In the genomic region with DNA sequence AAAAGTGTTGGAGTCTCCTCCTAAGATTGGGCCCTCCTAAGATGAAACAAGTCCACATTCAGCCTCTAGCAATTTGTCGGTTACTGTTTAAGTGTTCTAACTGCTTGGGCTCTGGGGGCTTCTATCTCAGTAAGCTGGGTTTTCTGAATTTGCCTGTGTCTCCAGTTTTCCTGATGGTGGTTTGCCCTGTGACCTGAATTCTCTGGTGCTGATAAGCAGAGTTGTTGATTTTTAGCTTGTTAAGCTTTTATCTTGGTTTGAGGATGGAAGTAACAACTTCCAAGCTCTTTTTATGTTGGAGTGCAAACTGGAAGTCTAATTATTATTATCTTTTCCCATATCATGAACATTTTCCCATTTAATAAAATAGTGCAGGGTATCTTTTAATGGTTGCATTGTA, we compare ENCODE assay signal across 2 cellular contexts.
TF ChIP-seq lines count a peak whose summit lies in the region.

No MANE protein-coding gene starts in this region.

TF ChIP-seq in H1, 55 proteins besides CTCF, POLR2A, EP300 and RAD21:
- TF ChIP-seq KDM5A (IDR thresholded peaks at IDR 0.05; ENCODE audit: low read length): no peak
- TF ChIP-seq, protein P1, sequence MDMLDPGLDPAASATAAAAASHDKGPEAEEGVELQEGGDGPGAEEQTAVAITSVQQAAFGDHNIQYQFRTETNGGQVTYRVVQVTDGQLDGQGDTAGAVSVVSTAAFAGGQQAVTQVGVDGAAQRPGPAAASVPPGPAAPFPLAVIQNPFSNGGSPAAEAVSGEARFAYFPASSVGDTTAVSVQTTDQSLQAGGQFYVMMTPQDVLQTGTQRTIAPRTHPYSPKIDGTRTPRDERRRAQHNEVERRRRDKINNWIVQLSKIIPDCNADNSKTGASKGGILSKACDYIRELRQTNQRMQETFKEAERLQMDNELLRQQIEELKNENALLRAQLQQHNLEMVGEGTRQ (IDR thresholded peaks at IDR 0.05; ENCODE audit: low read length): no peak
- no peak for TF ChIP-seq CREB1 (IDR thresholded peaks at IDR 0.05)
- TF ChIP-seq RNF2 (IDR thresholded peaks at IDR 0.05; ENCODE audit: borderline replicate concordance, low read depth, low read length, missing control alignments, poor library complexity, severe bottlenecking): no peak
- no peak for TF ChIP-seq KDM1A (IDR thresholded peaks at IDR 0.05; ENCODE audit: borderline replicate concordance, low read length)
- no peak for TF ChIP-seq EGR1 (IDR thresholded peaks at IDR 0.05; ENCODE audit: borderline replicate concordance, low read depth, low read length)
- no peak for TF ChIP-seq CEBPB (IDR thresholded peaks at IDR 0.05; ENCODE audit: low read depth, low read length)
- TF ChIP-seq GTF2F1 (IDR thresholded peaks at IDR 0.05; ENCODE audit: borderline replicate concordance, low read depth, low read length): no peak
- TF ChIP-seq TAF7 (optimal IDR thresholded peaks at IDR 0.05; ENCODE audit: borderline replicate concordance, low read depth, low read length): no peak
- TF ChIP-seq BRCA1 (IDR thresholded peaks at IDR 0.05; ENCODE audit: low read depth, low read length): no peak
- TF ChIP-seq, protein P2, sequence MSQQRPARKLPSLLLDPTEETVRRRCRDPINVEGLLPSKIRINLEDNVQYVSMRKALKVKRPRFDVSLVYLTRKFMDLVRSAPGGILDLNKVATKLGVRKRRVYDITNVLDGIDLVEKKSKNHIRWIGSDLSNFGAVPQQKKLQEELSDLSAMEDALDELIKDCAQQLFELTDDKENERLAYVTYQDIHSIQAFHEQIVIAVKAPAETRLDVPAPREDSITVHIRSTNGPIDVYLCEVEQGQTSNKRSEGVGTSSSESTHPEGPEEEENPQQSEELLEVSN (IDR thresholded peaks at IDR 0.05): no peak
- TF ChIP-seq EZH2 (IDR thresholded peaks at IDR 0.05; ENCODE audit: low read depth, low read length, severe bottlenecking): no peak
- TF ChIP-seq HDAC2 (IDR thresholded peaks at IDR 0.05; ENCODE audit: borderline replicate concordance in 1 of 2, low read depth in 2 of 2, low read length in 2 of 2): no peak

TF ChIP-seq in HepG2, 621 proteins besides CTCF, POLR2A, EP300 and RAD21:
- no peak for TF ChIP-seq ZNF83 (CRISPR knock-in tag; IDR thresholded peaks at IDR 0.05; ENCODE audit: borderline replicate concordance)
- no peak for TF ChIP-seq CAMTA2 (CRISPR knock-in tag; IDR thresholded peaks at IDR 0.05; ENCODE audit: borderline replicate concordance)
- no peak for TF ChIP-seq MLLT10 (CRISPR knock-in tag; IDR thresholded peaks at IDR 0.05)
- no peak for TF ChIP-seq ETV5 (CRISPR knock-in tag; IDR thresholded peaks at IDR 0.05; ENCODE audit: borderline replicate concordance)
- TF ChIP-seq IKZF5 (CRISPR knock-in tag; IDR thresholded peaks at IDR 0.05): no peak
- TF ChIP-seq TCF7L2 (IDR thresholded peaks at IDR 0.05; ENCODE audit: low read depth, low read length): no peak
- peak; percentile 92 for TF ChIP-seq PPARG (CRISPR knock-in tag; conservative IDR thresholded peaks at IDR 0.05)
- TF ChIP-seq, protein P3, sequence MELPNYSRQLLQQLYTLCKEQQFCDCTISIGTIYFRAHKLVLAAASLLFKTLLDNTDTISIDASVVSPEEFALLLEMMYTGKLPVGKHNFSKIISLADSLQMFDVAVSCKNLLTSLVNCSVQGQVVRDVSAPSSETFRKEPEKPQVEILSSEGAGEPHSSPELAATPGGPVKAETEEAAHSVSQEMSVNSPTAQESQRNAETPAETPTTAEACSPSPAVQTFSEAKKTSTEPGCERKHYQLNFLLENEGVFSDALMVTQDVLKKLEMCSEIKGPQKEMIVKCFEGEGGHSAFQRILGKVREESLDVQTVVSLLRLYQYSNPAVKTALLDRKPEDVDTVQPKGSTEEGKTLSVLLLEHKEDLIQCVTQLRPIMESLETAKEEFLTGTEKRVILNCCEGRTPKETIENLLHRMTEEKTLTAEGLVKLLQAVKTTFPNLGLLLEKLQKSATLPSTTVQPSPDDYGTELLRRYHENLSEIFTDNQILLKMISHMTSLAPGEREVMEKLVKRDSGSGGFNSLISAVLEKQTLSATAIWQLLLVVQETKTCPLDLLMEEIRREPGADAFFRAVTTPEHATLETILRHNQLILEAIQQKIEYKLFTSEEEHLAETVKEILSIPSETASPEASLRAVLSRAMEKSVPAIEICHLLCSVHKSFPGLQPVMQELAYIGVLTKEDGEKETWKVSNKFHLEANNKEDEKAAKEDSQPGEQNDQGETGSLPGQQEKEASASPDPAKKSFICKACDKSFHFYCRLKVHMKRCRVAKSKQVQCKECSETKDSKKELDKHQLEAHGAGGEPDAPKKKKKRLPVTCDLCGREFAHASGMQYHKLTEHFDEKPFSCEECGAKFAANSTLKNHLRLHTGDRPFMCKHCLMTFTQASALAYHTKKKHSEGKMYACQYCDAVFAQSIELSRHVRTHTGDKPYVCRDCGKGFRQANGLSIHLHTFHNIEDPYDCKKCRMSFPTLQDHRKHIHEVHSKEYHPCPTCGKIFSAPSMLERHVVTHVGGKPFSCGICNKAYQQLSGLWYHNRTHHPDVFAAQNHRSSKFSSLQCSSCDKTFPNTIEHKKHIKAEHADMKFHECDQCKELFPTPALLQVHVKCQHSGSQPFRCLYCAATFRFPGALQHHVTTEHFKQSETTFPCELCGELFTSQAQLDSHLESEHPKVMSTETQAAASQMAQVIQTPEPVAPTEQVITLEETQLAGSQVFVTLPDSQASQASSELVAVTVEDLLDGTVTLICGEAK (IDR thresholded peaks at IDR 0.05): no peak
- TF ChIP-seq, protein P3 (CRISPR knock-in tag; IDR thresholded peaks at IDR 0.05): no peak
- TF ChIP-seq MBD4 (IDR thresholded peaks at IDR 0.05; ENCODE audit: borderline replicate concordance, low read length): no peak
- TF ChIP-seq TCF7 (IDR thresholded peaks at IDR 0.05; ENCODE audit: low read depth): peak; percentile 41; the same call in 1 of the 2 replicates
- TF ChIP-seq, protein P4, sequence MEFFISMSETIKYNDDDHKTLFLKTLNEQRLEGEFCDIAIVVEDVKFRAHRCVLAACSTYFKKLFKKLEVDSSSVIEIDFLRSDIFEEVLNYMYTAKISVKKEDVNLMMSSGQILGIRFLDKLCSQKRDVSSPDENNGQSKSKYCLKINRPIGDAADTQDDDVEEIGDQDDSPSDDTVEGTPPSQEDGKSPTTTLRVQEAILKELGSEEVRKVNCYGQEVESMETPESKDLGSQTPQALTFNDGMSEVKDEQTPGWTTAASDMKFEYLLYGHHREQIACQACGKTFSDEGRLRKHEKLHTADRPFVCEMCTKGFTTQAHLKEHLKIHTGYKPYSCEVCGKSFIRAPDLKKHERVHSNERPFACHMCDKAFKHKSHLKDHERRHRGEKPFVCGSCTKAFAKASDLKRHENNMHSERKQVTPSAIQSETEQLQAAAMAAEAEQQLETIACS (CRISPR knock-in tag; IDR thresholded peaks at IDR 0.05): no peak
- peak; percentile 64; the same call in 1 of the 2 replicates for TF ChIP-seq RXRB (CRISPR knock-in tag; IDR thresholded peaks at IDR 0.05; ENCODE audit: borderline replicate concordance)
- TF ChIP-seq NR2F6 (IDR thresholded peaks at IDR 0.05): no peak
- no peak for TF ChIP-seq NR2F6 (CRISPR knock-in tag; IDR thresholded peaks at IDR 0.05)
- no peak for TF ChIP-seq ZNF572 (CRISPR knock-in tag; IDR thresholded peaks at IDR 0.05)
- TF ChIP-seq ARID2 (CRISPR knock-in tag; IDR thresholded peaks at IDR 0.05; ENCODE audit: borderline replicate concordance): no peak
- TF ChIP-seq RCOR2 (CRISPR knock-in tag; IDR thresholded peaks at IDR 0.05): no peak
- TF ChIP-seq ARHGAP35 (CRISPR knock-in tag; IDR thresholded peaks at IDR 0.05; ENCODE audit: borderline replicate concordance): no peak
- no peak for TF ChIP-seq ZUFSP (CRISPR knock-in tag; IDR thresholded peaks at IDR 0.05; ENCODE audit: borderline replicate concordance)
- no peak for TF ChIP-seq MTA1 (CRISPR knock-in tag; IDR thresholded peaks at IDR 0.05; ENCODE audit: borderline replicate concordance)
- TF ChIP-seq MEIS2 (CRISPR knock-in tag; IDR thresholded peaks at IDR 0.05): no peak
- TF ChIP-seq, protein P5, sequence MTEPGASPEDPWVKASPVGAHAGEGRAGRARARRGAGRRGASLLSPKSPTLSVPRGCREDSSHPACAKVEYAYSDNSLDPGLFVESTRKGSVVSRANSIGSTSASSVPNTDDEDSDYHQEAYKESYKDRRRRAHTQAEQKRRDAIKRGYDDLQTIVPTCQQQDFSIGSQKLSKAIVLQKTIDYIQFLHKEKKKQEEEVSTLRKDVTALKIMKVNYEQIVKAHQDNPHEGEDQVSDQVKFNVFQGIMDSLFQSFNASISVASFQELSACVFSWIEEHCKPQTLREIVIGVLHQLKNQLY (CRISPR knock-in tag; IDR thresholded peaks at IDR 0.05): no peak
- no peak for TF ChIP-seq ZNF850 (CRISPR knock-in tag; conservative IDR thresholded peaks at IDR 0.05)
- no peak for TF ChIP-seq ZBED4 (CRISPR knock-in tag; IDR thresholded peaks at IDR 0.05; ENCODE audit: borderline replicate concordance)
